In genomic region chr18:58793361-58793760, GRCh38 we compare ENCODE assay signal across 14 cellular contexts.
DNase-seq lines count a peak whose midpoint lies in the region; ATAC-seq, FAIRE-seq and TF ChIP-seq lines count a peak whose summit lies in the region.
"Had no signal": no experiment of that assay in that cellular context is flagged by ENCODE, and none has a peak within 500 bp of the region (broad histone marks: within the 10 kb centered on the region; RNA-seq: fewer than 3 reads in every experiment).

No MANE protein-coding gene starts in this region.

- no peak overlapping the region for H3K4me3 ChIP-seq in A549
- no peak overlapping the region for H3K4me3 ChIP-seq in astrocyte of the spinal cord (ENCODE audit: low read depth, low read length)
- no peak overlapping the region for H3K4me3 ChIP-seq in kidney epithelial cell (ENCODE audit: low read depth, low read length)

- TF ChIP-seq EP300 in A549 (IDR thresholded peaks at IDR 0.05): peak; percentile 68 to 70; a peak in 3 of 5 replicates

- POLR2A ChIA-PET in A549 (lab: Yijun Ruan, JAX): interaction anchor here (1.0 kb wide), 1 partner anchor 9 kb away, joined by 9 read pairs; no protein-coding TSS in a partner anchor

- TF ChIP-seq CTCF in A549 (IDR thresholded peaks at IDR 0.05) (no peak), HFFc6 (IDR thresholded peaks at IDR 0.05) (no peak), astrocyte of the spinal cord (IDR thresholded peaks at IDR 0.05; ENCODE audit: low read depth, low read length) (no peak), kidney epithelial cell (IDR thresholded peaks at IDR 0.05; ENCODE audit: insufficient read depth, low read length, poor library complexity, severe bottlenecking) (no peak)

- peaks cover 44% of the 10 kb centered on the region for H3K4me1 Mint-ChIP-seq in HFFc6 (ENCODE audit: low read depth)
- H3K4me1 Mint-ChIP-seq: activated CD4-positive, alpha-beta T cell treated with anti-CD3 and anti-CD28 coated beads for 36 hours had no signal

- WGBS in A549 (ENCODE audit: missing lambda C conversion rate): 14% methylated on average over 1 of the region's 1 CpG

- H3K27me3 ChIP-seq in kidney epithelial cell (ENCODE audit: control insufficient read depth, insufficient read depth, low read length): no peaks in the 10 kb centered on the region

- in situ Hi-C loops in astrocyte of the spinal cord (cut with HindIII; ENCODE audit: low sequenced_read_pairs): loop anchor here (25.0 kb wide), 1 partner anchor 269 kb away; no protein-coding TSS in a partner anchor

- peak overlapping the region; percentile 56 for H3K27ac Mint-ChIP-seq in HFFc6
- H3K27ac Mint-ChIP-seq: activated CD4-positive, alpha-beta T cell treated with anti-CD3 and anti-CD28 coated beads for 36 hours; nephron progenitor cell had no signal

- no peak for ATAC-seq in A549
- ATAC-seq: activated CD4-positive, alpha-beta T cell treated with anti-CD3 and anti-CD28 coated beads for 36 hours had no signal

- H3K4me2 ChIP-seq in A549: peak overlapping the region; percentile 22

- no peak overlapping the region; the same call in 1 of the 2 replicates for H3K4me3 Mint-ChIP-seq in HFFc6
- H3K4me3 Mint-ChIP-seq: activated CD4-positive, alpha-beta T cell treated with anti-CD3 and anti-CD28 coated beads for 36 hours; nephron progenitor cell had no signal

- TF ChIP-seq POLR2A in A549 (IDR thresholded peaks at IDR 0.05; ENCODE audit: low read length): no peak

- DNase-seq in A549 (ENCODE audit: low read depth in 1 of 2, low spot score in 1 of 2) (peak; percentile 31 to 71), HFFc6 (peak; percentile 89), astrocyte of the spinal cord (ENCODE audit: low read depth, low spot score) (peak; percentile 66), kidney epithelial cell (ENCODE audit: low read depth) (peak; percentile 54), cortex of kidney (lab: John Stamatoyannopoulos, UW) (no peak), NCI-H446 treated with DMSO at 0.1 percent for 48 hours (lab: John Stamatoyannopoulos, UW) (no peak), RCC 7860 (ENCODE audit: low spot score) (no peak), cerebellar nuclear complex (lab: John Stamatoyannopoulos, UW) (no peak)
- DNase-seq: ACHN; activated CD4-positive, alpha-beta T cell treated with anti-CD3 and anti-CD28 coated beads for 36 hours; effector CD4-positive, alpha-beta T cell; nephron progenitor cell; stimulated activated naive CD4-positive, alpha-beta T cell had no signal

- H3K36me3 ChIP-seq in kidney epithelial cell (ENCODE audit: control insufficient read depth, insufficient read depth, low read length): no peaks in the 10 kb centered on the region

- H3K4me1 ChIP-seq in A549: peaks cover 52% of the 10 kb centered on the region

- FAIRE-seq in A549 (lab: Jason Lieb, UNC) (no peak), RCC 7860 (lab: Jason Lieb, UNC) (no peak)
- FAIRE-seq: G401.6 had no signal

- CTCF ChIA-PET in A549 (lab: Yijun Ruan, JAX): interaction anchor here (0.7 to 2.3 kb wide), 4 partner anchors 8 to 278 kb away, joined by 3 to 9 read pairs (median 4); no protein-coding TSS in a partner anchor

- TF ChIP-seq RAD21 in A549 (conservative IDR thresholded peaks at IDR 0.05 in 1 of 2, IDR thresholded peaks at IDR 0.05 in 1 of 2): peak in 1 of 2 experiments; percentile 28; a peak in 1 of 5 replicates

- peaks cover 2% of the 10 kb centered on the region; the same call in 1 of the 2 replicates for H3K36me3 Mint-ChIP-seq in HFFc6 (ENCODE audit: low read depth)

- no peaks in the 10 kb centered on the region; the same call in 1 of the 2 replicates for H3K27me3 Mint-ChIP-seq in HFFc6 (ENCODE audit: insufficient read depth)

- peak overlapping the region; percentile 98 to 99 for H3K27ac ChIP-seq in A549

- no peaks in the 10 kb centered on the region for H3K9me3 ChIP-seq in A549

- H3K9me3 Mint-ChIP-seq in HFFc6: no peaks in the 10 kb centered on the region
- H3K9me3 Mint-ChIP-seq: nephron progenitor cell had no signal

TF ChIP-seq in A549, 52 proteins besides CTCF, POLR2A, EP300 and RAD21:
- TF ChIP-seq FOSL2 (IDR thresholded peaks at IDR 0.05) (peak; percentile 32; the same call in 1 of the 2 replicates), FOSL2 (CRISPR knock-in tag; IDR thresholded peaks at IDR 0.05) (peak; percentile 29; the same call in 1 of the 2 replicates), EHMT2 (IDR thresholded peaks at IDR 0.05; ENCODE audit: low read depth) (peak; percentile 68; the same call in 1 of the 2 replicates), PHF8 (IDR thresholded peaks at IDR 0.05; ENCODE audit: borderline replicate concordance, low read depth) (no peak), FOXS1 (CRISPR knock-in tag; IDR thresholded peaks at IDR 0.05) (no peak; the same call in 1 of the 2 replicates), PBX3 (IDR thresholded peaks at IDR 0.05) (no peak), HES2 (IDR thresholded peaks at IDR 0.05) (peak; percentile 41; the same call in 1 of the 2 replicates), JUNB (IDR thresholded peaks at IDR 0.05) (peak; percentile 73; the same call in 1 of the 2 replicates), MAX (IDR thresholded peaks at IDR 0.05) (no peak), CEBPB (IDR thresholded peaks at IDR 0.05) (peak; percentile 91 to 97), CBX2 (IDR thresholded peaks at IDR 0.05; ENCODE audit: borderline replicate concordance, low read depth) (no peak), RCOR1 (IDR thresholded peaks at IDR 0.05; ENCODE audit: low read depth, low read length) (no peak), GATA3 (IDR thresholded peaks at IDR 0.05; ENCODE audit: borderline replicate concordance) (peak; percentile 46; the same call in 1 of the 2 replicates), JUN (IDR thresholded peaks at IDR 0.05) (peak in 1 of 2 experiments; percentile 53; a peak in 1 of 5 replicates), HOXB5 (CRISPR knock-in tag; IDR thresholded peaks at IDR 0.05) (0 out of 2 replicates have a peak, but pooled peaks have one; percentile 21)

Comparison
In these comparisons a context has a peak if more than half of its experiments do, and no peak if none do; other contexts are left out.
1. DNase-seq: peak in A549 (2 of 2), HFFc6 (single experiment), astrocyte of the spinal cord (single experiment) and kidney epithelial cell (single experiment); none in cortex of kidney (single experiment), NCI-H446 treated with DMSO at 0.1 percent for 48 hours (single experiment), RCC 7860 (single experiment) and cerebellar nuclear complex (0 of 2).